In genomic region chr1:2587071-2587859, GRCh38 we compare ENCODE assay signal across 8 cellular contexts. TPM values are rescaled to one million over a fixed set of nuclear protein-coding genes. Genes with fewer than 3 reads are reported as not detected.
DNase-seq lines count a peak whose midpoint lies in the region; ATAC-seq, FAIRE-seq and TF ChIP-seq lines count a peak whose summit lies in the region.

No MANE protein-coding gene starts in this region.

- H3K9me1 ChIP-seq in K562 (ENCODE audit: control insufficient read depth, insufficient read depth, low read length): no peaks in the 10 kb centered on the region

- peak overlapping the region; percentile 86 for H3K4me2 ChIP-seq in K562 (ENCODE audit: insufficient read depth, low read length)

- H3K9me3 ChIP-seq in K562 (replicated peaks; ENCODE audit: control insufficient read depth, insufficient read depth, low read depth, low read length) (no peaks in the 10 kb centered on the region), left lung (no peaks in the 10 kb centered on the region), thyroid gland (no peaks in the 10 kb centered on the region)

- CTCF ChIA-PET in K562 (lab: Yijun Ruan, JAX; ENCODE audit: low intra/inter-chr PET ratio): no interaction called here

- TF ChIP-seq RAD21 in K562 (CRISPR knock-in tag; conservative IDR thresholded peaks at IDR 0.05 in 1 of 2, IDR thresholded peaks at IDR 0.05 in 1 of 2): no peak

- H2AFZ ChIP-seq in K562 (ENCODE audit: low read depth, low read length): peak overlapping the region; percentile 90

- TF ChIP-seq CTCF in K562 (IDR thresholded peaks at IDR 0.05 in 2 of 3, conservative IDR thresholded peaks at IDR 0.05 in 1 of 3; ENCODE audit: insufficient read depth in 2 of 3, low read depth in 1 of 3, low read length in 3 of 3) (no peak), left lung (IDR thresholded peaks at IDR 0.05) (no peak), thyroid gland (IDR thresholded peaks at IDR 0.05) (no peak)

- no peak overlapping the region for H3K27ac ChIP-seq in K562 (ENCODE audit: extremely low read depth, low read depth, low read length)
- peak overlapping the region in 1 of 2 donors; percentile 98 for H3K27ac ChIP-seq in left lung
- H3K27ac ChIP-seq in thyroid gland: peak overlapping the region in 2 of 3 donors; percentile 30 to 92

- no peaks in the 10 kb centered on the region for H4K20me1 ChIP-seq in K562 (replicated peaks; ENCODE audit: control insufficient read depth, insufficient read depth, low read length)

- H3K27me3 Mint-ChIP-seq in activated CD4-positive, alpha-beta T cell treated with anti-CD3 and anti-CD28 coated beads, Interleukin-2, amount 10 ng/mL, durations not matched to agents 24 days and 14 days: no peaks in the 10 kb centered on the region

- H3K79me2 ChIP-seq in K562 (ENCODE audit: control insufficient read depth, insufficient read depth, low read length): peaks cover 8% of the 10 kb centered on the region; the same call in 1 of the 3 replicates

- H3K4me1 Mint-ChIP-seq in activated CD4-positive, alpha-beta T cell treated with anti-CD3 and anti-CD28 coated beads, Interleukin-2, amount 10 ng/mL, durations not matched to agents 24 days and 14 days: peaks cover 28% of the 10 kb centered on the region

- peak overlapping the region; percentile 40 to 94 for H3K9ac ChIP-seq in K562 (ENCODE audit: insufficient read depth in 1 of 2, low read depth in 2 of 2, low read length in 2 of 2)

- no peaks in the 10 kb centered on the region for H3K9me3 Mint-ChIP-seq in activated CD4-positive, alpha-beta T cell treated with anti-CD3 and anti-CD28 coated beads, Interleukin-2, amount 10 ng/mL, durations not matched to agents 24 days and 14 days

- DNase-seq in activated CD4-positive, alpha-beta T cell treated with anti-CD3 and anti-CD28 coated beads, Interleukin-2, amount 10 ng/mL, durations not matched to agents 24 days and 14 days: no peak
- DNase-seq in activated CD4-positive, alpha-beta T cell treated with anti-CD3 and anti-CD28 coated beads for 1 hour: no peak
- DNase-seq in M059J (ENCODE audit: low read depth) (peak; percentile 14), K562 (ENCODE audit: extremely low read depth in 1 of 4, low spot score in 3 of 4) (peak in 1 of 4 experiments; percentile 45), left lung (peak in 1 of 2 donors; percentile 89), thyroid gland (no peak), NCI-H1436 treated with DMSO at 0.1 percent for 48 hours (lab: John Stamatoyannopoulos, UW) (no peak), MV-4-11 (lab: John Stamatoyannopoulos, UW) (no peak)

- TF ChIP-seq EP300 in K562 (IDR thresholded peaks at IDR 0.05; ENCODE audit: low read length): no peak

- TF ChIP-seq POLR2A in K562 (conservative IDR thresholded peaks at IDR 0.05): no peak
- TF ChIP-seq POLR2A in thyroid gland (IDR thresholded peaks at IDR 0.05): no peak

- BruUV-seq in K562 (replicated peaks; lab: Mats Ljungman, UMichigan): TSS peak; percentile 47

- peaks cover 12% of the 10 kb centered on the region for H3K36me3 Mint-ChIP-seq in activated CD4-positive, alpha-beta T cell treated with anti-CD3 and anti-CD28 coated beads, Interleukin-2, amount 10 ng/mL, durations not matched to agents 24 days and 14 days (ENCODE audit: low read depth)

- H3K4me3 ChIP-seq in K562 (peak overlapping the region; percentile 71), left lung (peak overlapping the region; percentile 75 to 82), thyroid gland (replicated peaks in 1 of 3) (peak overlapping the region in 1 of 3 donors; percentile 84)

- 18% methylated on average over 30 of the region's 52 CpGs for WGBS in K562 (ENCODE audit: insufficient coverage, low coverage, missing lambda C conversion rate)
- 13 to 39% methylated on average over 15 to 31 of the region's 52 CpGs for WGBS in thyroid gland, 2 donors

- FAIRE-seq in K562 (lab: Jason Lieb, UNC): no peak

- ATAC-seq in K562 (peak; percentile 5), left lung (no peak)

- intact Hi-C loops in activated CD4-positive, alpha-beta T cell treated with anti-CD3 and anti-CD28 coated beads, Interleukin-2, amount 10 ng/mL, durations not matched to agents 24 days and 14 days (cut with micrococcal nuclease): loop anchor here (5.0 to 10.0 kb wide), 3 partner anchors 175 to 670 kb away; partner anchors contain the start of genes CALML6, PEX10 and TMEM52
- intact Hi-C loops in K562 (cut with micrococcal nuclease): loop anchor here (2.0 to 5.0 kb wide), 2 partner anchors 40 to 56 kb away; no protein-coding TSS in a partner anchor
- intact Hi-C loops in left lung (cut with DNase I): no loop called here
- intact Hi-C loops in thyroid gland (cut with DNase I): loop anchor here (5.0 kb wide), 1 partner anchor 40 kb away; no protein-coding TSS in a partner anchor

- 0 out of 3 replicates have a peak, but pooled peaks cover 4% of the 10 kb centered on the region for H3K36me3 ChIP-seq in K562 (ENCODE audit: control insufficient read depth, insufficient read depth, low read length)
- peaks cover 0 to 17% of the 10 kb centered on the region in 2 donors for H3K36me3 ChIP-seq in left lung
- no peaks in the 10 kb centered on the region for H3K36me3 ChIP-seq in thyroid gland

- peak overlapping the region; percentile 93 for H3K4me3 Mint-ChIP-seq in activated CD4-positive, alpha-beta T cell treated with anti-CD3 and anti-CD28 coated beads, Interleukin-2, amount 10 ng/mL, durations not matched to agents 24 days and 14 days

- H3K27me3 ChIP-seq in K562 (ENCODE audit: control insufficient read depth in 2 of 2, insufficient read depth in 2 of 2, low read length in 2 of 2) (peaks cover 0 to 2% of the 10 kb centered on the region in 2 experiments; a peak in 1 of 5 replicates), left lung (peaks cover 0 to 10% of the 10 kb centered on the region in 2 donors), thyroid gland (no peaks in the 10 kb centered on the region)

- H3K27ac Mint-ChIP-seq in activated CD4-positive, alpha-beta T cell treated with anti-CD3 and anti-CD28 coated beads, Interleukin-2, amount 10 ng/mL, durations not matched to agents 24 days and 14 days: peak overlapping the region; percentile 48

- in situ Hi-C loops in K562 (cut with MboI): no loop called here

- peaks cover 20 to 57% of the 10 kb centered on the region in 2 experiments for H3K4me1 ChIP-seq in K562 (replicated peaks in 1 of 2; ENCODE audit: control insufficient read depth in 2 of 2, insufficient read depth in 2 of 2, low read length in 2 of 2)
- peaks cover 21 to 44% of the 10 kb centered on the region in 2 donors for H3K4me1 ChIP-seq in left lung
- peaks cover 25 to 35% of the 10 kb centered on the region in 2 donors for H3K4me1 ChIP-seq in thyroid gland

- POLR2A ChIA-PET in K562 (lab: Yijun Ruan, JAX): interaction anchor here (0.5 to 3.0 kb wide), 6 partner anchors 12 to 62 kb away, joined by 3 to 13 read pairs (median 6); partner anchors contain the start of gene TNFRSF14

RNA-seq across cellular contexts. Expression of gene PRXL2B, which starts 0.7 kb away (rescaled TPM):
- total RNA-seq in activated CD4-positive, alpha-beta T cell treated with anti-CD3 and anti-CD28 coated beads, Interleukin-2, amount 10 ng/mL, durations not matched to agents 24 days and 14 days: 42.3 and 43.5 TPM in 2 replicates
- total RNA-seq in M059J (2014; rRNA removed; shearing (Covaris generic)): 12.9 and 17.2 TPM in 2 replicates
- 4.0 and 14.5 TPM in 2 replicates for total RNA-seq in K562 (2011; cell fraction: chromatin; rRNA removed; ENCODE audit: low replicate concordance)
- 13.0 and 14.3 TPM in 2 replicates for total RNA-seq in K562 (2011; cell fraction: nucleolus; rRNA removed)
- total RNA-seq in K562 (2011; cell fraction: nucleoplasm; rRNA removed): 5.5 and 8.1 TPM in 2 replicates
- 14.0 and 16.4 TPM in 2 replicates for total RNA-seq in K562 (2014; rRNA removed)
- total RNA-seq in K562 (2014; rRNA removed; fragmentation: Illumina TruSeq; extraction: Trizol): 3.3 and 4.1 TPM in 2 replicates
- total RNA-seq in K562 (2015; rRNA removed; fragmentation: Illumina TruSeq; extraction: Trizol): 11.8 TPM in 2 replicates
- total RNA-seq in K562 (2021): 25.3 and 28.1 TPM in 2 replicates
- polyA plus RNA-seq in K562 (2011; rRNA removed): 6.7 and 7.0 TPM in 2 replicates
- 9.9 and 25.7 TPM in 2 replicates for polyA plus RNA-seq in K562 (2011; cell fraction: cytosol; rRNA removed)
- polyA plus RNA-seq in K562 (2011; cell fraction: nucleus; rRNA removed): 20.2 and 28.6 TPM in 2 replicates
- polyA plus RNA-seq in K562 (2012): 11.9 and 22.1 TPM in 2 replicates
- polyA plus RNA-seq in K562 (2014; fragmentation: Illumina TruSeq; extraction: Trizol): 15.2 and 16.6 TPM in 2 replicates
- 1 to 10 TPM in 1 of 2 experiments, under 1 TPM in 1; 0.99 to 1.7 TPM for polyA plus RNA-seq in K562 (2014; fragmentation: Nextera tagmentation; extraction: Ambion mirVana)
- polyA plus RNA-seq in K562 (2014; rRNA removed): 17.6 and 20.7 TPM in 2 replicates
- 1.8 and 4.0 TPM in 2 replicates for polyA minus RNA-seq in K562 (2011; rRNA and poly(A)+ RNA removed)
- 3.9 and 7.0 TPM in 2 replicates for polyA minus RNA-seq in K562 (2011; cell fraction: cytosol; rRNA and poly(A)+ RNA removed)
- polyA minus RNA-seq in K562 (2011; cell fraction: nucleus; rRNA and poly(A)+ RNA removed): 5.4 and 6.8 TPM in 2 replicates
- total RNA-seq in left lung: 10 to 100 TPM; 33.2 to 43.4 TPM
- 10 to 100 TPM; 14.6 to 24.7 (median 18.0) TPM for total RNA-seq in thyroid gland

RNA-seq across cellular contexts. Expression of gene TNFRSF14, which starts 31.1 kb away (rescaled TPM):
- total RNA-seq in activated CD4-positive, alpha-beta T cell treated with anti-CD3 and anti-CD28 coated beads, Interleukin-2, amount 10 ng/mL, durations not matched to agents 24 days and 14 days: 207 and 209 TPM in 2 replicates
- 4.6 and 13.9 TPM in 2 replicates for total RNA-seq in M059J (2014; rRNA removed; shearing (Covaris generic))
- 2.5 and 7.5 TPM in 2 replicates for total RNA-seq in K562 (2011; cell fraction: chromatin; rRNA removed; ENCODE audit: low replicate concordance)
- total RNA-seq in K562 (2011; cell fraction: nucleolus; rRNA removed): 4.8 and 5.5 TPM in 2 replicates
- 3.3 and 3.4 TPM in 2 replicates for total RNA-seq in K562 (2011; cell fraction: nucleoplasm; rRNA removed)
- 0.68 and 0.73 TPM in 2 replicates for total RNA-seq in K562 (2014; rRNA removed)
- 0.11 and 0.16 TPM in 2 replicates for total RNA-seq in K562 (2014; rRNA removed; fragmentation: Illumina TruSeq; extraction: Trizol)
- 1.1 and 1.3 TPM in 2 replicates for total RNA-seq in K562 (2015; rRNA removed; fragmentation: Illumina TruSeq; extraction: Trizol)
- 1.8 and 2.1 TPM in 2 replicates for total RNA-seq in K562 (2021)
- 0.68 and 1.3 TPM in 2 replicates for polyA plus RNA-seq in K562 (2011; rRNA removed)
- polyA plus RNA-seq in K562 (2011; cell fraction: cytosol; rRNA removed): 0.97 and 1.0 TPM in 2 replicates
- 11.2 and 14.0 TPM in 2 replicates for polyA plus RNA-seq in K562 (2011; cell fraction: nucleus; rRNA removed)
- 3.3 and 11.5 TPM in 2 replicates for polyA plus RNA-seq in K562 (2012)
- 0.58 and 0.89 TPM in 2 replicates for polyA plus RNA-seq in K562 (2014; fragmentation: Illumina TruSeq; extraction: Trizol)
- polyA plus RNA-seq in K562 (2014; fragmentation: Nextera tagmentation; extraction: Ambion mirVana): not detected
- polyA plus RNA-seq in K562 (2014; rRNA removed): 1.6 and 2.3 TPM in 2 replicates
- 0.15 and 0.18 TPM in 2 replicates for polyA minus RNA-seq in K562 (2011; rRNA and poly(A)+ RNA removed)
- polyA minus RNA-seq in K562 (2011; cell fraction: cytosol; rRNA and poly(A)+ RNA removed): not detected in 2 replicates
- polyA minus RNA-seq in K562 (2011; cell fraction: nucleus; rRNA and poly(A)+ RNA removed): 1.6 and 2.0 TPM in 2 replicates
- 100 to 1,000 TPM in 1 of 2 donors, 10 to 100 TPM in 1; 90.8 to 109 TPM for total RNA-seq in left lung
- total RNA-seq in thyroid gland: 10 to 100 TPM; 36.3 to 47.5 (median 46.7) TPM

RNA-seq across cellular contexts. Expression of gene MMEL1, which starts 45.6 kb away (rescaled TPM):
- total RNA-seq in activated CD4-positive, alpha-beta T cell treated with anti-CD3 and anti-CD28 coated beads, Interleukin-2, amount 10 ng/mL, durations not matched to agents 24 days and 14 days: 0.54 and 0.83 TPM in 2 replicates
- total RNA-seq in M059J (2014; rRNA removed; shearing (Covaris generic)): not detected in 2 replicates
- not detected in 2 replicates for total RNA-seq in K562 (2011; cell fraction: chromatin; rRNA removed; ENCODE audit: low replicate concordance)
- not detected in 2 replicates for total RNA-seq in K562 (2011; cell fraction: nucleolus; rRNA removed)
- total RNA-seq in K562 (2011; cell fraction: nucleoplasm; rRNA removed): not detected in 2 replicates
- total RNA-seq in K562 (2014; rRNA removed) (not detected in 2 replicates), K562 (2014; rRNA removed; fragmentation: Illumina TruSeq; extraction: Trizol) (not detected in 2 replicates), K562 (2015; rRNA removed; fragmentation: Illumina TruSeq; extraction: Trizol) (not detected in 2 replicates), K562 (2021) (not detected in 2 replicates), left lung (1 to 10 TPM; 3.4 TPM), thyroid gland (1 to 10 TPM in 2 of 4 donors, under 1 TPM in 1, not detected in 1; 0.98 to 2.5 (median 2.0) TPM)
- polyA plus RNA-seq in K562 (2011; rRNA removed) (not detected in 2 replicates), K562 (2014; fragmentation: Illumina TruSeq; extraction: Trizol) (not detected in 2 replicates), K562 (2014; fragmentation: Nextera tagmentation; extraction: Ambion mirVana) (not detected), K562 (2014; rRNA removed) (not detected in 2 replicates)
- polyA plus RNA-seq in K562 (2011; cell fraction: cytosol; rRNA removed): not detected in 2 replicates
- polyA plus RNA-seq in K562 (2011; cell fraction: nucleus; rRNA removed): 0.11 and 0.18 TPM in 2 replicates
- polyA plus RNA-seq in K562 (2012): 0.11 TPM in 1 of 2 replicates, not detected in the other
- not detected in 2 replicates for polyA minus RNA-seq in K562 (2011; rRNA and poly(A)+ RNA removed)
- polyA minus RNA-seq in K562 (2011; cell fraction: cytosol; rRNA and poly(A)+ RNA removed): not detected in 2 replicates
- not detected in 2 replicates for polyA minus RNA-seq in K562 (2011; cell fraction: nucleus; rRNA and poly(A)+ RNA removed)

RNA-seq across cellular contexts. Expression of gene HES5, which starts 57.2 kb away (rescaled TPM):
- total RNA-seq in activated CD4-positive, alpha-beta T cell treated with anti-CD3 and anti-CD28 coated beads, Interleukin-2, amount 10 ng/mL, durations not matched to agents 24 days and 14 days: not detected in 2 replicates
- 1.6 TPM in 1 of 2 replicates, not detected in the other for total RNA-seq in M059J (2014; rRNA removed; shearing (Covaris generic))
- total RNA-seq in K562 (2011; cell fraction: chromatin; rRNA removed; ENCODE audit: low replicate concordance): not detected in 2 replicates
- not detected in 2 replicates for total RNA-seq in K562 (2011; cell fraction: nucleolus; rRNA removed)
- total RNA-seq in K562 (2011; cell fraction: nucleoplasm; rRNA removed): not detected in 2 replicates
- total RNA-seq in K562 (2014; rRNA removed): not detected in 2 replicates
- total RNA-seq in K562 (2014; rRNA removed; fragmentation: Illumina TruSeq; extraction: Trizol): not detected in 2 replicates
- not detected in 2 replicates for total RNA-seq in K562 (2015; rRNA removed; fragmentation: Illumina TruSeq; extraction: Trizol)
- total RNA-seq in K562 (2021): not detected in 2 replicates
- polyA plus RNA-seq in K562 (2011; rRNA removed): not detected in 2 replicates
- polyA plus RNA-seq in K562 (2011; cell fraction: cytosol; rRNA removed): 0.04 TPM in 1 of 2 replicates, not detected in the other
- not detected in 2 replicates for polyA plus RNA-seq in K562 (2011; cell fraction: nucleus; rRNA removed)
- polyA plus RNA-seq in K562 (2012): not detected in 2 replicates
- not detected in 2 replicates for polyA plus RNA-seq in K562 (2014; fragmentation: Illumina TruSeq; extraction: Trizol)
- polyA plus RNA-seq in K562 (2014; fragmentation: Nextera tagmentation; extraction: Ambion mirVana): not detected
- not detected in 2 replicates for polyA plus RNA-seq in K562 (2014; rRNA removed)
- not detected in 2 replicates for polyA minus RNA-seq in K562 (2011; rRNA and poly(A)+ RNA removed)
- polyA minus RNA-seq in K562 (2011; cell fraction: cytosol; rRNA and poly(A)+ RNA removed): not detected in 2 replicates
- polyA minus RNA-seq in K562 (2011; cell fraction: nucleus; rRNA and poly(A)+ RNA removed): not detected in 2 replicates
- total RNA-seq in left lung: 1 to 10 TPM in 1 of 2 donors, under 1 TPM in 1; 0.89 to 1.2 TPM
- total RNA-seq in thyroid gland: not detected

Comparison
In these comparisons a context has a peak if more than half of its experiments do, and no peak if none do; other contexts are left out.
1. intact Hi-C loops: an anchor here in activated CD4-positive, alpha-beta T cell treated with anti-CD3 and anti-CD28 coated beads, Interleukin-2, amount 10 ng/mL, durations not matched to agents 24 days and 14 days (5.0 to 10.0 kb wide), K562 (2.0 to 5.0 kb wide) and thyroid gland (5.0 kb wide); none called in left lung.